In genomic region chr9:137614631-137615386, GRCh38 we compare ENCODE assay signal across 17 cellular contexts. TPM values are rescaled to one million over a fixed set of nuclear protein-coding genes. Genes with fewer than 3 reads are reported as not detected.
DNase-seq lines count a peak whose midpoint lies in the region; ATAC-seq and TF ChIP-seq lines count a peak whose summit lies in the region.
"Had no signal": no experiment of that assay in that cellular context is flagged by ENCODE, and none has a peak within 500 bp of the region (broad histone marks: within the 10 kb centered on the region; RNA-seq: fewer than 3 reads in every experiment).

No MANE protein-coding gene starts in this region.

- BruUV-seq in Calu3 (replicated peaks; lab: Mats Ljungman, UMichigan) (no TSS peak), IMR-90 (replicated peaks; lab: Mats Ljungman, UMichigan) (no TSS peak)

- H3K27ac ChIP-seq in IMR-90 (ENCODE audit: insufficient read depth, low read length) = no peak overlapping the region
- H3K27ac ChIP-seq: GM23248, left lung had no signal

- H3K9me1 ChIP-seq in IMR-90 (ENCODE audit: insufficient read depth, low read length) = peaks cover 29% of the 10 kb centered on the region

- H3K4me1 Mint-ChIP-seq in Calu3 (ENCODE audit: low read depth, unreplicated experiment) = peaks cover 39% of the 10 kb centered on the region
- H3K4me1 Mint-ChIP-seq in dendritic cell treated with granulocyte-macrophage colony-stimulating factor and Interleukin-4, amounts not matched to agents 40 ng/mL and 50 ng/mL, for 4 days (ENCODE audit: low read depth) = peaks cover 58% of the 10 kb centered on the region

- no peak overlapping the region for H2BK120ac ChIP-seq in IMR-90 (ENCODE audit: low read depth, low read length)

- no peaks in the 10 kb centered on the region for H3K9me3 ChIP-seq in IMR-90 (ENCODE audit: control insufficient read depth, insufficient read depth, low read length)
- H3K9me3 ChIP-seq: left lung had no signal

- no peak overlapping the region for H3K9ac ChIP-seq in IMR-90 (ENCODE audit: low read depth, low read length)
- H3K9ac ChIP-seq: GM23248 had no signal

- intact Hi-C loops in Calu3 (cut with micrococcal nuclease; ENCODE audit: unreplicated experiment) = no loop called here
- intact Hi-C loops in IMR-90 (cut with micrococcal nuclease) = no loop called here
- intact Hi-C loops in dendritic cell treated with granulocyte-macrophage colony-stimulating factor and Interleukin-4, amounts not matched to agents 40 ng/mL and 50 ng/mL, for 4 days (cut with micrococcal nuclease) = no loop called here
- intact Hi-C loops in posterior vena cava (cut with DNase I) = loop anchor here in 1 of 2 donors (1.0 kb wide), 1 partner anchor 18 kb away; no protein-coding TSS in a partner anchor

- WGBS in IMR-90 (ENCODE audit: extremely low coverage in 2 of 2, insufficient read length in 1 of 2), 2 experiments = 97% methylated on average over 13 of the region's 25 CpGs; no CpG with 5 or more reads in 1 of the 2 experiments

- no peak for ATAC-seq in IMR-90 (ENCODE audit: low read depth)
- ATAC-seq: activated CD8-positive, alpha-beta memory T cell treated with anti-CD3 and anti-CD28 coated beads, Interleukin-2, amount 10 ng/mL, durations not matched to agents 7 days and 5 days; left lung had no signal

- no peak for TF ChIP-seq POLR2A in IMR-90 (IDR thresholded peaks at IDR 0.05; ENCODE audit: low read depth, low read length)
- TF ChIP-seq POLR2A in erythroblast (IDR thresholded peaks at IDR 0.05; ENCODE audit: low read length) = no peak

- no peak overlapping the region for H3K56ac ChIP-seq in IMR-90 (ENCODE audit: extremely low read depth, insufficient read depth, low read length)

- H3K4ac ChIP-seq in IMR-90 (ENCODE audit: low read depth, low read length) = no peak overlapping the region

- H3K4me3 ChIP-seq in IMR-90 (ENCODE audit: insufficient read depth, low read depth, low read length) = no peak overlapping the region
- H3K4me3 ChIP-seq: GM23248, left lung had no signal

- no peak overlapping the region for H3K4me2 ChIP-seq in IMR-90 (ENCODE audit: low read depth, low read length)

- H3K14ac ChIP-seq in IMR-90 (replicated peaks; ENCODE audit: low read depth, low read length) = no peak overlapping the region

- dilution Hi-C loops in IMR-90 (cut with HindIII; ENCODE audit: low sequenced_read_pairs, unreplicated experiment) = no loop called here

- H2AK9ac ChIP-seq in IMR-90 (replicated peaks; ENCODE audit: low read depth, low read length, poor library complexity) = peak overlapping the region; percentile 65

- no peak overlapping the region for H4K5ac ChIP-seq in IMR-90 (ENCODE audit: low read depth, low read length)

- CTCF ChIA-PET in Calu3 (lab: Charles Lee) = no interaction called here
- CTCF ChIA-PET in IMR-90 (lab: Yijun Ruan, JAX) = no interaction called here

- DNase-seq in Calu3 = no peak
- no peak for DNase-seq in IMR-90
- peak; percentile 77 for DNase-seq in posterior vena cava (ENCODE audit: low spot score)
- no peak for DNase-seq in middle frontal gyrus (ENCODE audit: extremely low spot score, low spot score)
- no peak for DNase-seq in erythroblast (lab: John Stamatoyannopoulos, UW)
- DNase-seq in NCI-H748 (lab: John Stamatoyannopoulos, UW; ENCODE audit: unreplicated experiment) = no peak
- no peak for DNase-seq in NCI-H2081 treated with DMSO at 0.1 percent for 48 hours (lab: John Stamatoyannopoulos, UW)
- DNase-seq: activated CD8-positive, alpha-beta memory T cell treated with anti-CD3 and anti-CD28 coated beads, Interleukin-2, amount 10 ng/mL, durations not matched to agents 7 days and 5 days; activated effector memory CD4-positive, alpha-beta T cell treated with anti-CD3 and anti-CD28 coated beads, Interleukin-2, amount 50 U/mL, for 16 hours; aorta; foreskin fibroblast; GM23248; Karpas-422; NCI-H1417 treated with DMSO at 0.1 percent for 48 hours; small intestine had no signal

- peaks cover 19% of the 10 kb centered on the region; the same call in 1 of the 2 replicates for H4K20me1 ChIP-seq in IMR-90 (ENCODE audit: insufficient read depth, low read length)

- no peak overlapping the region for H2BK20ac ChIP-seq in IMR-90 (ENCODE audit: low read depth, low read length)

- H2AFZ ChIP-seq in IMR-90 (replicated peaks; ENCODE audit: low read length, poor library complexity) = no peak overlapping the region
- H2AFZ ChIP-seq: GM23248 had no signal

- peaks cover 23 to 59% of the 10 kb centered on the region in 2 experiments for H3K79me1 ChIP-seq in IMR-90 (ENCODE audit: low read depth in 1 of 2, low read length in 2 of 2)

- POLR2A ChIA-PET in IMR-90 (lab: Charles Lee; ENCODE audit: unreplicated experiment) = no interaction called here

- in situ Hi-C loops in IMR-90 (cut with MboI; ENCODE audit: low sequenced_read_pairs) = no loop called here

- no peak overlapping the region for H2AK5ac ChIP-seq in IMR-90 (ENCODE audit: low read depth, low read length)

- TF ChIP-seq CTCF in Calu3 (IDR thresholded peaks at IDR 0.05; ENCODE audit: unreplicated experiment) (no peak), IMR-90 (conservative IDR thresholded peaks at IDR 0.05; ENCODE audit: low read depth, low read length) (no peak)

- H3K27me3 ChIP-seq in IMR-90 (ENCODE audit: control insufficient read depth, insufficient read depth, low read length) = no peaks in the 10 kb centered on the region
- H3K27me3 ChIP-seq: left lung had no signal

- peaks cover 26% of the 10 kb centered on the region for H3K36me3 ChIP-seq in IMR-90 (ENCODE audit: control insufficient read depth, insufficient read depth, low read length)

- no peaks in the 10 kb centered on the region for H3K27me3 Mint-ChIP-seq in Calu3 (ENCODE audit: unreplicated experiment)
- no peaks in the 10 kb centered on the region for H3K27me3 Mint-ChIP-seq in dendritic cell treated with granulocyte-macrophage colony-stimulating factor and Interleukin-4, amounts not matched to agents 40 ng/mL and 50 ng/mL, for 4 days
- H3K27me3 Mint-ChIP-seq: activated CD8-positive, alpha-beta memory T cell treated with anti-CD3 and anti-CD28 coated beads, Interleukin-2, amount 10 ng/mL, durations not matched to agents 7 days and 5 days had no signal

- no peak for TF ChIP-seq RAD21 in IMR-90 (IDR thresholded peaks at IDR 0.05; ENCODE audit: low read length)

- no peak overlapping the region for H3K23ac ChIP-seq in IMR-90 (ENCODE audit: low read depth, low read length)

- H3K18ac ChIP-seq in IMR-90 (ENCODE audit: low read depth, low read length) = no peak overlapping the region

- peaks cover 16% of the 10 kb centered on the region for H3K4me1 ChIP-seq in IMR-90 (ENCODE audit: control insufficient read depth, insufficient read depth, low read length)

- H3K27ac Mint-ChIP-seq in Calu3 (ENCODE audit: unreplicated experiment) = peak overlapping the region; percentile 86
- H3K27ac Mint-ChIP-seq in dendritic cell treated with granulocyte-macrophage colony-stimulating factor and Interleukin-4, amounts not matched to agents 40 ng/mL and 50 ng/mL, for 4 days = peak overlapping the region; percentile 41
- H3K27ac Mint-ChIP-seq: activated CD8-positive, alpha-beta memory T cell treated with anti-CD3 and anti-CD28 coated beads, Interleukin-2, amount 10 ng/mL, durations not matched to agents 7 days and 5 days had no signal

- H2BK5ac ChIP-seq in IMR-90 (ENCODE audit: low read depth, low read length, poor library complexity, severe bottlenecking) = no peak overlapping the region

- no peak overlapping the region for H3K4me3 Mint-ChIP-seq in Calu3 (ENCODE audit: low read depth, unreplicated experiment)
- H3K4me3 Mint-ChIP-seq in dendritic cell treated with granulocyte-macrophage colony-stimulating factor and Interleukin-4, amounts not matched to agents 40 ng/mL and 50 ng/mL, for 4 days = no peak overlapping the region
- H3K4me3 Mint-ChIP-seq: activated CD8-positive, alpha-beta memory T cell treated with anti-CD3 and anti-CD28 coated beads, Interleukin-2, amount 10 ng/mL, durations not matched to agents 7 days and 5 days had no signal

- peaks cover 75% of the 10 kb centered on the region for H3K36me3 Mint-ChIP-seq in Calu3 (ENCODE audit: insufficient read depth, unreplicated experiment)
- peaks cover 66% of the 10 kb centered on the region for H3K36me3 Mint-ChIP-seq in dendritic cell treated with granulocyte-macrophage colony-stimulating factor and Interleukin-4, amounts not matched to agents 40 ng/mL and 50 ng/mL, for 4 days (ENCODE audit: low read depth)

- no peak overlapping the region for H4K91ac ChIP-seq in IMR-90 (ENCODE audit: insufficient read depth, low read depth, low read length)

- no peaks in the 10 kb centered on the region for H3K9me3 Mint-ChIP-seq in Calu3 (ENCODE audit: low read depth, unreplicated experiment)
- H3K9me3 Mint-ChIP-seq in dendritic cell treated with granulocyte-macrophage colony-stimulating factor and Interleukin-4, amounts not matched to agents 40 ng/mL and 50 ng/mL, for 4 days = no peaks in the 10 kb centered on the region

- no peak overlapping the region for H4K8ac ChIP-seq in IMR-90 (ENCODE audit: low read depth in 2 of 2, low read length in 2 of 2)

- H2BK15ac ChIP-seq in IMR-90 (ENCODE audit: low read depth, low read length) = no peak overlapping the region

TF ChIP-seq in IMR-90, 13 proteins besides CTCF, POLR2A, EP300 and RAD21 (continues in another document):
- no peak for TF ChIP-seq MXI1 (IDR thresholded peaks at IDR 0.05; ENCODE audit: borderline replicate concordance, low read depth, low read length)
- no peak for TF ChIP-seq SMC3 (IDR thresholded peaks at IDR 0.05; ENCODE audit: low read depth, low read length)

RNA-seq across cellular contexts. Expression of gene EHMT1, which starts 4.0 kb away (rescaled TPM):
- total RNA-seq in Calu3 (2022) (56.0 and 61.7 TPM in 2 replicates), IMR-90 (2012; rRNA removed) (32.8 and 36.1 TPM in 2 replicates), posterior vena cava (10 to 100 TPM; 56.2 to 59.6 TPM)
- polyA plus RNA-seq in IMR-90 (2012; rRNA removed) = 35.1 and 39.0 TPM in 2 replicates
- 30.8 and 36.6 TPM in 2 replicates for polyA plus RNA-seq in IMR-90 (2012; cell fraction: cytosol; rRNA removed)
- polyA plus RNA-seq in IMR-90 (2012; cell fraction: nucleus; rRNA removed; ENCODE audit: low replicate concordance) = 109 and 195 TPM in 2 replicates

RNA-seq across cellular contexts. Expression of gene ARRDC1, which starts 9.3 kb away (rescaled TPM):
- 86.4 and 93.7 TPM in 2 replicates for total RNA-seq in Calu3 (2022)
- 7.7 and 7.8 TPM in 2 replicates for total RNA-seq in IMR-90 (2012; rRNA removed)
- polyA plus RNA-seq in IMR-90 (2012; rRNA removed) = 37.8 and 41.4 TPM in 2 replicates
- polyA plus RNA-seq in IMR-90 (2012; cell fraction: cytosol; rRNA removed) = 19.6 and 40.1 TPM in 2 replicates
- 177 and 484 TPM in 2 replicates for polyA plus RNA-seq in IMR-90 (2012; cell fraction: nucleus; rRNA removed; ENCODE audit: low replicate concordance)
- total RNA-seq in posterior vena cava = 10 to 100 TPM; 14.9 to 18.0 TPM

RNA-seq across cellular contexts. Expression of gene ZMYND19, which starts 24.5 kb away (rescaled TPM):
- total RNA-seq in Calu3 (2022) (30.0 and 31.7 TPM in 2 replicates), IMR-90 (2012; rRNA removed) (14.3 and 16.4 TPM in 2 replicates), posterior vena cava (10 to 100 TPM in 1 of 2 donors, 1 to 10 TPM in 1; 9.1 to 11.0 TPM)
- polyA plus RNA-seq in IMR-90 (2012; rRNA removed) = 21.4 and 23.1 TPM in 2 replicates
- 24.4 and 24.7 TPM in 2 replicates for polyA plus RNA-seq in IMR-90 (2012; cell fraction: cytosol; rRNA removed)
- polyA plus RNA-seq in IMR-90 (2012; cell fraction: nucleus; rRNA removed; ENCODE audit: low replicate concordance) = 41.1 and 61.6 TPM in 2 replicates

RNA-seq across cellular contexts. Expression of gene DPH7, which starts 36.1 kb away (rescaled TPM):
- total RNA-seq in Calu3 (2022) (29.7 and 30.2 TPM in 2 replicates), IMR-90 (2012; rRNA removed) (12.2 and 12.5 TPM in 2 replicates), posterior vena cava (10 to 100 TPM; 15.9 to 17.7 TPM)
- 33.0 and 33.7 TPM in 2 replicates for polyA plus RNA-seq in IMR-90 (2012; rRNA removed)
- 20.7 and 23.8 TPM in 2 replicates for polyA plus RNA-seq in IMR-90 (2012; cell fraction: cytosol; rRNA removed)
- 144 and 149 TPM in 2 replicates for polyA plus RNA-seq in IMR-90 (2012; cell fraction: nucleus; rRNA removed; ENCODE audit: low replicate concordance)
